Comparison of ENCODE assay signal across 3 cellular contexts in the genomic region with DNA sequence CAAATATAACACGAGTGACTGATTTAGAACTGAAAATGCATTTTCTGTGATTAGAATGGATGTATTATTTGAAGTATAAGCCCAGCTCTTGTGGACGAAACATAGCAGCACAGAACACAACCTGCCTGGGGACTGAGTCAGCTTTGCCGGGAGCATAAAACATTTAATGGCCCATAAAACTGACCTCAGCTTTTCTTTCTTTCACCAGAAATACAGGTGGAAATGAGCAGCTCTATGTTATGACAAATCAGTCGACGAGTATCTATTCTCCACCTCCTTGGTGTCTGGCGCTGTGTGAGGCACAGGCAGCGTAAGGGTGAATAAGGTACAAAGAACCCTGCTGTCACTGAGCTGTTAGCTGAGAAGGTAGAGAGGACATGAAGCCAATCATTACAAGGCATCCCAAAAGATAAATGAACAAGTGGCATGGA.
TF ChIP-seq lines count a peak whose summit lies in the region.

No MANE protein-coding gene starts in this region.

TF ChIP-seq in HEK293T, 16 proteins besides CTCF, POLR2A, EP300 and RAD21 (continued from another document):
- TF ChIP-seq, protein P1, sequence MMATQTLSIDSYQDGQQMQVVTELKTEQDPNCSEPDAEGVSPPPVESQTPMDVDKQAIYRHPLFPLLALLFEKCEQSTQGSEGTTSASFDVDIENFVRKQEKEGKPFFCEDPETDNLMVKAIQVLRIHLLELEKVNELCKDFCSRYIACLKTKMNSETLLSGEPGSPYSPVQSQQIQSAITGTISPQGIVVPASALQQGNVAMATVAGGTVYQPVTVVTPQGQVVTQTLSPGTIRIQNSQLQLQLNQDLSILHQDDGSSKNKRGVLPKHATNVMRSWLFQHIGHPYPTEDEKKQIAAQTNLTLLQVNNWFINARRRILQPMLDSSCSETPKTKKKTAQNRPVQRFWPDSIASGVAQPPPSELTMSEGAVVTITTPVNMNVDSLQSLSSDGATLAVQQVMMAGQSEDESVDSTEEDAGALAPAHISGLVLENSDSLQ (IDR thresholded peaks at IDR 0.05) = no peak
- TF ChIP-seq ELF4 (IDR thresholded peaks at IDR 0.05) (no peak), NFRKB (IDR thresholded peaks at IDR 0.05) (no peak), ARNT (IDR thresholded peaks at IDR 0.05) (no peak), ZNF384 (IDR thresholded peaks at IDR 0.05) (no peak), BHLHE40 (IDR thresholded peaks at IDR 0.05; ENCODE audit: borderline replicate concordance) (no peak), SUZ12 (IDR thresholded peaks at IDR 0.05) (no peak), SP1 (IDR thresholded peaks at IDR 0.05) (no peak)

TF ChIP-seq in SK-N-SH, 30 proteins besides CTCF, POLR2A, EP300 and RAD21 (continued from another document):
- TF ChIP-seq REST (IDR thresholded peaks at IDR 0.05; ENCODE audit: low read depth, low read length) (no peak), NRF1 (IDR thresholded peaks at IDR 0.05; ENCODE audit: low read depth, low read length) (no peak)
TF ChIP-seq in SK-N-SH: peak in this region for 0.

TF ChIP-seq in HepG2, 621 proteins besides CTCF, POLR2A, EP300 and RAD21 (continued from another document):
- TF ChIP-seq ZNF770 (CRISPR knock-in tag; IDR thresholded peaks at IDR 0.05) = no peak
- no peak for TF ChIP-seq CBFB (CRISPR knock-in tag; IDR thresholded peaks at IDR 0.05)
- no peak for TF ChIP-seq ZNF33B (CRISPR knock-in tag; IDR thresholded peaks at IDR 0.05)
- no peak for TF ChIP-seq ZNF3 (CRISPR knock-in tag; IDR thresholded peaks at IDR 0.05)
- TF ChIP-seq U2AF1 (optimal IDR thresholded peaks at IDR 0.05; ENCODE audit: low read depth, low read length) = no peak
- no peak for TF ChIP-seq ZFP37 (CRISPR knock-in tag; IDR thresholded peaks at IDR 0.05; ENCODE audit: borderline replicate concordance)
- no peak for TF ChIP-seq NCOA2 (CRISPR knock-in tag; IDR thresholded peaks at IDR 0.05)
- TF ChIP-seq, protein P2, sequence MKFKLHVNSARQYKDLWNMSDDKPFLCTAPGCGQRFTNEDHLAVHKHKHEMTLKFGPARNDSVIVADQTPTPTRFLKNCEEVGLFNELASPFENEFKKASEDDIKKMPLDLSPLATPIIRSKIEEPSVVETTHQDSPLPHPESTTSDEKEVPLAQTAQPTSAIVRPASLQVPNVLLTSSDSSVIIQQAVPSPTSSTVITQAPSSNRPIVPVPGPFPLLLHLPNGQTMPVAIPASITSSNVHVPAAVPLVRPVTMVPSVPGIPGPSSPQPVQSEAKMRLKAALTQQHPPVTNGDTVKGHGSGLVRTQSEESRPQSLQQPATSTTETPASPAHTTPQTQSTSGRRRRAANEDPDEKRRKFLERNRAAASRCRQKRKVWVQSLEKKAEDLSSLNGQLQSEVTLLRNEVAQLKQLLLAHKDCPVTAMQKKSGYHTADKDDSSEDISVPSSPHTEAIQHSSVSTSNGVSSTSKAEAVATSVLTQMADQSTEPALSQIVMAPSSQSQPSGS (CRISPR knock-in tag; IDR thresholded peaks at IDR 0.05) = no peak
- no peak for TF ChIP-seq FOXK2 (IDR thresholded peaks at IDR 0.05)
- no peak for TF ChIP-seq ZNF335 (CRISPR knock-in tag; IDR thresholded peaks at IDR 0.05)
- TF ChIP-seq ZBED4 (CRISPR knock-in tag; IDR thresholded peaks at IDR 0.05; ENCODE audit: borderline replicate concordance) = no peak
- no peak for TF ChIP-seq REXO4 (CRISPR knock-in tag; IDR thresholded peaks at IDR 0.05; ENCODE audit: borderline replicate concordance)
- TF ChIP-seq RNF219 (CRISPR knock-in tag; IDR thresholded peaks at IDR 0.05) = no peak
- TF ChIP-seq ZFYVE20 (CRISPR knock-in tag; IDR thresholded peaks at IDR 0.05; ENCODE audit: borderline replicate concordance, low read depth) = no peak
